ENCODE assay signal across 21 cellular contexts in genomic region chr14:51619551-51619950, GRCh38.
"Had no signal": no experiment of that assay in that cellular context is flagged by ENCODE, and none has a peak within 500 bp of the region (broad histone marks: within the 10 kb centered on the region; RNA-seq: fewer than 3 reads in every experiment).

No MANE protein-coding gene starts in this region.

- H3K27ac ChIP-seq: colonic mucosa, esophagus muscularis mucosa, psoas muscle, sigmoid colon, testis, tibial artery had no signal

- DNase-seq: colonic mucosa; effector CD8-positive, alpha-beta T cell; endodermal cell; hypothalamus; immature natural killer cell; midbrain; naive thymus-derived CD4-positive, alpha-beta T cell; nephron progenitor cell; psoas muscle; right cardiac atrium; sigmoid colon; stimulated activated CD4-positive, alpha-beta T cell treated with anti-CD3 and anti-CD28 coated beads, Interleukin-2, amount 100 ng/mL, for 24 hours; stimulated activated CD4-positive, alpha-beta T cell treated with anti-CD3 and anti-CD28 coated beads, Interleukin-4, amount 100 ng/mL, for 24 hours; stimulated activated naive CD8-positive, alpha-beta T cell treated with anti-CD3 and anti-CD28 coated beads, Interleukin-15, Interleukin-2, amounts not matched to agents 100 U/mL and 50 U/mL, for 24 hours; substantia nigra; testis; tibial artery had no signal

- ATAC-seq: left lobe of liver; naive thymus-derived CD4-positive, alpha-beta T cell; psoas muscle; right cardiac atrium; stimulated activated memory B cell treated with anti-CD40 and anti-IgM and Interleukin-4, amounts not matched to agents 10 μg/mL and 1 μg/mL and 100 μg/mL, for 72 hours; stimulated activated naive CD8-positive, alpha-beta T cell treated with anti-CD3 and anti-CD28 coated beads, Interleukin-15, Interleukin-2, amounts not matched to agents 100 U/mL and 50 U/mL, for 24 hours had no signal

- H3K36me3 ChIP-seq: colonic mucosa, esophagus muscularis mucosa, sigmoid colon, tibial artery had no signal

- H3K9me3 ChIP-seq: colonic mucosa, esophagus muscularis mucosa, psoas muscle, sigmoid colon, testis, tibial artery had no signal

- H3K4me3 ChIP-seq: colonic mucosa, esophagus muscularis mucosa, lung, psoas muscle, sigmoid colon, testis, tibial artery had no signal

- H3K27me3 ChIP-seq: colonic mucosa, esophagus muscularis mucosa, sigmoid colon, testis, tibial artery had no signal

- H3K4me1 ChIP-seq: colonic mucosa, psoas muscle had no signal
